ENCODE assay signal across 28 cellular contexts in genomic region chr3:8856031-8856430, GRCh38.
"Had no signal": no experiment of that assay in that cellular context is flagged by ENCODE, and none has a peak within 500 bp of the region (broad histone marks: within the 10 kb centered on the region; RNA-seq: fewer than 3 reads in every experiment).

No MANE protein-coding gene starts in this region.

- H3K4me2 ChIP-seq: hepatocyte, neural progenitor cell, smooth muscle cell had no signal

- H3K27ac Mint-ChIP-seq: naive B cell; natural killer cell; nephron progenitor cell; neural progenitor cell; progenitor cell of endocrine pancreas; stimulated activated memory B cell treated with anti-CD40 and anti-IgM and Interleukin-4, amounts not matched to agents 10 μg/mL and 1 μg/mL and 100 μg/mL, for 72 hours; stimulated activated naive CD8-positive, alpha-beta T cell treated with anti-CD3 and anti-CD28 coated beads, Interleukin-15, amount 100 ng/mL, for 72 hours; type B pancreatic cell had no signal

- H3K4me1 ChIP-seq: neural progenitor cell, right atrium auricular region, right lobe of liver, tibial nerve, uterus had no signal

- H3K9me3 ChIP-seq: left ventricle myocardium inferior, mucosa of descending colon, neutrophil, ovary, right atrium auricular region, right lobe of liver, tibial nerve, uterus had no signal

- DNase-seq: islet precursor cell; left ventricle myocardium inferior; midbrain; mucosa of descending colon; naive B cell; natural killer cell; nephron progenitor cell; occipital lobe; ovary; right lobe of liver; stimulated activated CD4-positive, alpha-beta T cell treated with anti-CD3 and anti-CD28 coated beads, Interleukin-1b, Interleukin-23, amount 100 ng/mL, for 48 hours; stimulated activated CD4-positive, alpha-beta T cell treated with anti-CD3 and anti-CD28 coated beads, Interleukin-2, amount 100 ng/mL, for 48 hours; stimulated activated CD4-positive, alpha-beta T cell treated with anti-CD3 and anti-CD28 coated beads, Interleukin-4, amount 100 ng/mL, for 4 hours; stimulated activated CD8-positive, alpha-beta memory T cell treated with anti-CD3 and anti-CD28 coated beads, Interleukin-4, amount 100 ng/mL, for 48 hours; stimulated activated naive CD4-positive, alpha-beta T cell treated with Interleukin-2 at 50 U/mL for 16 hours; stimulated activated naive CD8-positive, alpha-beta T cell treated with anti-CD3 and anti-CD28 coated beads, Interleukin-15, amount 100 ng/mL, for 72 hours; substantia nigra; uterus had no signal

- H3K27ac ChIP-seq: hepatocyte, left ventricle myocardium inferior, neural progenitor cell, neutrophil, ovary, right atrium auricular region, right lobe of liver, tibial nerve, uterus had no signal

- H3K36me3 ChIP-seq: left ventricle myocardium inferior, neural progenitor cell, neutrophil, ovary, right atrium auricular region, right lobe of liver, tibial nerve, uterus had no signal

- H3K79me2 ChIP-seq: hepatocyte had no signal

- H3K4me3 ChIP-seq: hepatocyte, left ventricle myocardium inferior, lung, mucosa of descending colon, neural progenitor cell, ovary, right atrium auricular region, right lobe of liver, smooth muscle cell, tibial nerve, uterus had no signal

- H3K27me3 ChIP-seq: hepatocyte, neural progenitor cell, neutrophil, ovary, right atrium auricular region, right lobe of liver, tibial nerve, uterus had no signal

- H3K9me3 Mint-ChIP-seq: naive B cell; natural killer cell; nephron progenitor cell; neural progenitor cell; stimulated activated memory B cell treated with anti-CD40 and anti-IgM and Interleukin-4, amounts not matched to agents 10 μg/mL and 1 μg/mL and 100 μg/mL, for 72 hours; stimulated activated naive CD8-positive, alpha-beta T cell treated with anti-CD3 and anti-CD28 coated beads, Interleukin-15, amount 100 ng/mL, for 72 hours; type B pancreatic cell had no signal

- H3K9ac ChIP-seq: neural progenitor cell had no signal

- ATAC-seq: mucosa of descending colon; natural killer cell; right lobe of liver; stimulated activated memory B cell treated with anti-CD40 and anti-IgM and Interleukin-4, amounts not matched to agents 10 μg/mL and 1 μg/mL and 100 μg/mL, for 72 hours; stimulated activated naive CD8-positive, alpha-beta T cell treated with anti-CD3 and anti-CD28 coated beads, Interleukin-15, amount 100 ng/mL, for 72 hours had no signal

- H2AFZ ChIP-seq: hepatocyte, neural progenitor cell had no signal

- H3K4me1 Mint-ChIP-seq: naive B cell; natural killer cell; nephron progenitor cell; neural progenitor cell; stimulated activated memory B cell treated with anti-CD40 and anti-IgM and Interleukin-4, amounts not matched to agents 10 μg/mL and 1 μg/mL and 100 μg/mL, for 72 hours had no signal

- H3K36me3 Mint-ChIP-seq: naive B cell; natural killer cell; neural progenitor cell; stimulated activated memory B cell treated with anti-CD40 and anti-IgM and Interleukin-4, amounts not matched to agents 10 μg/mL and 1 μg/mL and 100 μg/mL, for 72 hours had no signal

- H3K27me3 Mint-ChIP-seq: naive B cell; progenitor cell of endocrine pancreas; stimulated activated memory B cell treated with anti-CD40 and anti-IgM and Interleukin-4, amounts not matched to agents 10 μg/mL and 1 μg/mL and 100 μg/mL, for 72 hours; stimulated activated naive CD8-positive, alpha-beta T cell treated with anti-CD3 and anti-CD28 coated beads, Interleukin-15, amount 100 ng/mL, for 72 hours; type B pancreatic cell had no signal

- H3K4me3 Mint-ChIP-seq: naive B cell; natural killer cell; nephron progenitor cell; neural progenitor cell; stimulated activated memory B cell treated with anti-CD40 and anti-IgM and Interleukin-4, amounts not matched to agents 10 μg/mL and 1 μg/mL and 100 μg/mL, for 72 hours; stimulated activated naive CD8-positive, alpha-beta T cell treated with anti-CD3 and anti-CD28 coated beads, Interleukin-15, amount 100 ng/mL, for 72 hours; type B pancreatic cell had no signal
